18 cellular contexts compared by ENCODE assay signal in genomic region chr9:69109152-69109551, GRCh38.
DNase-seq lines count a peak whose midpoint lies in the region; ATAC-seq, FAIRE-seq and TF ChIP-seq lines count a peak whose summit lies in the region.
"Had no signal": no experiment of that assay in that cellular context is flagged by ENCODE, and none has a peak within 500 bp of the region (broad histone marks: within the 10 kb centered on the region; RNA-seq: fewer than 3 reads in every experiment).

No MANE protein-coding gene starts in this region.

- no peak for TF ChIP-seq CTCF in PC-3 (conservative IDR thresholded peaks at IDR 0.05; ENCODE audit: low read depth, low read length)
- TF ChIP-seq CTCF in bronchial epithelial cell (IDR thresholded peaks at IDR 0.05; ENCODE audit: insufficient read depth, low read length, severe bottlenecking): no peak

- ATAC-seq in PC-3 (peak; percentile 69), left lobe of liver (no peak), GM21786 (IDR thresholded peaks at IDR 0.05; ENCODE audit: unreplicated experiment) (no peak), left ventricle myocardium superior (no peak)
- ATAC-seq: CD8-positive, alpha-beta T cell had no signal

- H2AK5ac ChIP-seq in trophoblast cell (ENCODE audit: low read length): no peak overlapping the region

- H3K9me2 ChIP-seq in PC-3 (replicated peaks; ENCODE audit: low read length): no peaks in the 10 kb centered on the region

- DNase-seq in PC-3: peak; percentile 77
- DNase-seq in bronchial epithelial cell (ENCODE audit: low read depth): peak; percentile 63
- DNase-seq in left lobe of liver (ENCODE audit: low spot score): peak; percentile 10
- DNase-seq in trophoblast cell: peak; percentile 40 to 93
- DNase-seq in HuH-7 (ENCODE audit: low spot score): no peak
- DNase-seq in erythroblast (lab: John Stamatoyannopoulos, UW): no peak
- no peak for DNase-seq in left ventricle myocardium superior
- DNase-seq: C1 segment of cervical spinal cord; Caco-2; CD8-positive, alpha-beta T cell; DMS153; DND-41; GOT3; HCEC 1CT had no signal

- no peak overlapping the region for H3K18ac ChIP-seq in trophoblast cell (ENCODE audit: low read length)

- peaks cover 1% of the 10 kb centered on the region for H3K79me1 ChIP-seq in trophoblast cell (ENCODE audit: low read length)

- H2BK120ac ChIP-seq in trophoblast cell (ENCODE audit: insufficient read depth, low read length, poor library complexity): no peak overlapping the region

- H4K20me1 ChIP-seq in PC-3 (ENCODE audit: low read length): no peaks in the 10 kb centered on the region

- no peaks in the 10 kb centered on the region for H3K9me3 ChIP-seq in PC-3 (ENCODE audit: low read length)
- H3K9me3 ChIP-seq in trophoblast cell (ENCODE audit: insufficient read depth, low read depth, low read length): no peaks in the 10 kb centered on the region
- H3K9me3 ChIP-seq: Caco-2 had no signal

- no peaks in the 10 kb centered on the region for H3K79me2 ChIP-seq in PC-3 (ENCODE audit: low read length)
- no peaks in the 10 kb centered on the region for H3K79me2 ChIP-seq in trophoblast cell (ENCODE audit: control insufficient read depth, insufficient read depth, low read length, poor library complexity)

- no peak overlapping the region for H4K91ac ChIP-seq in trophoblast cell (ENCODE audit: low read depth, low read length)

- H3K27me3 ChIP-seq in PC-3 (ENCODE audit: low read length) (no peaks in the 10 kb centered on the region), bronchial epithelial cell (ENCODE audit: control insufficient read depth, insufficient read depth, low read length) (no peaks in the 10 kb centered on the region), trophoblast cell (ENCODE audit: insufficient read depth, low read length) (no peaks in the 10 kb centered on the region)

- intact Hi-C loops in PC-3 (cut with micrococcal nuclease) (loop anchor here (5.0 kb wide), 2 partner anchors 52 to 83 kb away; no protein-coding TSS in a partner anchor), left ventricle myocardium superior (cut with micrococcal nuclease) (no loop called here)

- peaks cover 33% of the 10 kb centered on the region for H3K4me1 ChIP-seq in PC-3 (ENCODE audit: insufficient read depth, low read length)
- H3K4me1 ChIP-seq in trophoblast cell (ENCODE audit: control insufficient read depth in 1 of 2, insufficient read depth in 2 of 2, low read length in 2 of 2): peaks cover 0 to 3% of the 10 kb centered on the region in 2 experiments

- no CpG with 5 or more reads among the region's 4 CpGs for WGBS in trophoblast cell (ENCODE audit: extremely low coverage, insufficient coverage, insufficient read length)

- no peak overlapping the region for H4K8ac ChIP-seq in trophoblast cell (ENCODE audit: low read depth, low read length)

- CTCF ChIA-PET in PC-3 (lab: Charles Lee): no interaction called here

- H2AFZ ChIP-seq in PC-3 (ENCODE audit: low read length) (no peak overlapping the region), trophoblast cell (ENCODE audit: insufficient read depth, low read length, poor library complexity) (no peak overlapping the region)

- H2BK5ac ChIP-seq in trophoblast cell (ENCODE audit: low read depth, low read length, poor library complexity): no peak overlapping the region

- H3K4ac ChIP-seq in trophoblast cell (ENCODE audit: low read depth, low read length): no peak overlapping the region

- H3K4me2 ChIP-seq in PC-3 (ENCODE audit: low read length) (peak overlapping the region; percentile 66), trophoblast cell (ENCODE audit: low read length) (no peak overlapping the region)

- H3K23ac ChIP-seq in trophoblast cell (ENCODE audit: low read length): no peak overlapping the region

- H2BK12ac ChIP-seq in trophoblast cell (ENCODE audit: low read length): no peak overlapping the region

- H3K27ac ChIP-seq in PC-3 (ENCODE audit: low read length) (peak overlapping the region; percentile 72), trophoblast cell (ENCODE audit: low read depth, low read length) (no peak overlapping the region)

- H3K9ac ChIP-seq in PC-3 (ENCODE audit: low read length) (0 out of 2 replicates have a peak overlapping the region, but pooled peaks have one; percentile 2), trophoblast cell (ENCODE audit: low read length) (no peak overlapping the region)

- H3K14ac ChIP-seq in trophoblast cell (ENCODE audit: low read length): no peak overlapping the region

- no peaks in the 10 kb centered on the region for H3F3A ChIP-seq in PC-3 (ENCODE audit: low read length, unreplicated experiment)

- H4K12ac ChIP-seq in trophoblast cell (ENCODE audit: low read depth, low read length): no peak overlapping the region

- no peak for TF ChIP-seq POLR2A in erythroblast (IDR thresholded peaks at IDR 0.05; ENCODE audit: low read length)

- no peak for FAIRE-seq in bronchial epithelial cell (lab: Jason Lieb, UNC)
- FAIRE-seq: G401.6, GM19239, H54 had no signal

- H3K4me3 ChIP-seq in PC-3 (ENCODE audit: low read length) (no peak overlapping the region), bronchial epithelial cell (ENCODE audit: low read depth, low read length) (no peak overlapping the region), trophoblast cell (ENCODE audit: low read depth, low read length) (no peak overlapping the region)

- BruUV-seq in PC-3 (replicated peaks; lab: Mats Ljungman, UMichigan): no TSS peak

- POLR2A ChIA-PET in PC-3 (lab: Charles Lee; ENCODE audit: unreplicated experiment): no interaction called here

- H3K36me3 ChIP-seq in PC-3 (ENCODE audit: low read depth, low read length) (no peaks in the 10 kb centered on the region), bronchial epithelial cell (ENCODE audit: control insufficient read depth, insufficient read depth, low read length) (no peaks in the 10 kb centered on the region), trophoblast cell (ENCODE audit: control insufficient read depth in 1 of 2, insufficient read depth in 2 of 2, low read length in 2 of 2) (no peaks in the 10 kb centered on the region)

Comparison
In these comparisons a context has a peak if more than half of its experiments do, and no peak if none do; other contexts are left out.
1. DNase-seq: peak in PC-3 (single experiment), bronchial epithelial cell (single experiment), left lobe of liver (single experiment) and trophoblast cell (2 of 2); none in HuH-7 (single experiment), erythroblast (0 of 2) and left ventricle myocardium superior (single experiment).